Comparison of ENCODE assay signal across 20 cellular contexts in genomic region chr10:1553951-1554350, GRCh38.
"Had no signal": no experiment of that assay in that cellular context is flagged by ENCODE, and none has a peak within 500 bp of the region (broad histone marks: within the 10 kb centered on the region; RNA-seq: fewer than 3 reads in every experiment).

No MANE protein-coding gene starts in this region.

- H3K4me3 ChIP-seq: breast epithelium, colonic mucosa, dorsolateral prefrontal cortex, esophagus muscularis mucosa, smooth muscle cell, tibial nerve, uterus had no signal

- H3K4me2 ChIP-seq: smooth muscle cell had no signal

- DNase-seq: activated CD4-positive, alpha-beta T cell treated with anti-CD3 and anti-CD28 coated beads for 1 hour; activated CD4-positive, alpha-beta T cell treated with anti-CD3 and anti-CD28 coated beads, Interleukin-2, amount 50 U/mL, for 1 hour; activated CD8-positive, alpha-beta T cell treated with anti-CD3 and anti-CD28 coated beads, Interleukin-2, amount 10 ng/mL, durations not matched to agents 7 days and 5 days; activated gamma-delta T cell; activated naive CD8-positive, alpha-beta T cell treated with anti-CD3 and anti-CD28 coated beads for 36 hours; colonic mucosa; effector memory CD8-positive, alpha-beta T cell; hippocampal formation; occipital lobe; stimulated activated CD4-positive, alpha-beta T cell treated with anti-CD3 and anti-CD28 coated beads, Interleukin-4, amount 100 ng/mL, for 1 hour; stimulated activated naive CD4-positive, alpha-beta T cell treated with Interleukin-2 at 50 U/mL for 16 hours; T-helper 1 cell; T-helper 9 cell; uterus had no signal

- H3K27me3 ChIP-seq: colonic mucosa, tibial nerve, uterus had no signal

- ATAC-seq: activated CD8-positive, alpha-beta T cell treated with anti-CD3 and anti-CD28 coated beads, Interleukin-2, amount 10 ng/mL, durations not matched to agents 7 days and 5 days; effector memory CD8-positive, alpha-beta T cell; sciatic nerve had no signal

- H3K27ac ChIP-seq: breast epithelium, colonic mucosa, esophagus muscularis mucosa, tibial nerve, uterus had no signal

- H3K36me3 ChIP-seq: breast epithelium, colonic mucosa, esophagus muscularis mucosa, tibial nerve, uterus had no signal

- H3K9me3 ChIP-seq: breast epithelium, colonic mucosa, esophagus muscularis mucosa, uterus had no signal

- H3K4me1 ChIP-seq: breast epithelium, colonic mucosa, esophagus muscularis mucosa, tibial nerve, uterus had no signal
